Comparison of ENCODE assay signal across 15 cellular contexts in genomic region chr3:31116651-31117050, GRCh38.
DNase-seq lines count a peak whose midpoint lies in the region; ATAC-seq and TF ChIP-seq lines count a peak whose summit lies in the region.
"Had no signal": no experiment of that assay in that cellular context is flagged by ENCODE, and none has a peak within 500 bp of the region (broad histone marks: within the 10 kb centered on the region; RNA-seq: fewer than 3 reads in every experiment).

No MANE protein-coding gene starts in this region.

- H3K36me3 ChIP-seq in left ventricle myocardium inferior (no peaks in the 10 kb centered on the region), heart right ventricle (no peaks in the 10 kb centered on the region)
- H3K36me3 ChIP-seq: BE2C had no signal

- DNase-seq in EL (peak; percentile 53), RPMI7951 (ENCODE audit: low read depth) (peak; percentile 25), fibroblast of pulmonary artery (ENCODE audit: low read depth) (peak; percentile 69), pulmonary artery endothelial cell (ENCODE audit: low read depth, low spot score) (peak; percentile 37), left ventricle myocardium inferior (no peak), NCI-H69 (lab: John Stamatoyannopoulos, UW) (no peak), heart right ventricle (no peak)
- DNase-seq: BE2C; CD4-positive, alpha-beta memory T cell; DND-41; NCI-H1105 treated with DMSO at 0.1 percent for 48 hours; NCI-H187 treated with DMSO at 0.1 percent for 48 hours; NCI-H82; SHP77 had no signal

- 96 to 99% methylated on average over 2 of the region's 2 CpGs for WGBS in heart right ventricle, 2 donors

- intact Hi-C loops in left ventricle myocardium inferior (cut with micrococcal nuclease), result no loop called here
- intact Hi-C loops in heart right ventricle (cut with DNase I), result no loop called here

- H3K4me3 ChIP-seq in fibroblast of pulmonary artery (replicated peaks; ENCODE audit: low read depth, low read length) (no peak overlapping the region), left ventricle myocardium inferior (no peak overlapping the region), heart right ventricle (no peak overlapping the region)

- TF ChIP-seq CTCF in fibroblast of pulmonary artery (IDR thresholded peaks at IDR 0.05; ENCODE audit: low read length, missing control alignments), result no peak
- TF ChIP-seq CTCF in left ventricle myocardium inferior (IDR thresholded peaks at IDR 0.05; ENCODE audit: borderline replicate concordance), result no peak
- no peak for TF ChIP-seq CTCF in heart right ventricle (IDR thresholded peaks at IDR 0.05)

- H3K27ac ChIP-seq in left ventricle myocardium inferior (replicated peaks), result no peak overlapping the region
- no peak overlapping the region for H3K27ac ChIP-seq in heart right ventricle

- H3K9me3 ChIP-seq in left ventricle myocardium inferior (replicated peaks), result no peaks in the 10 kb centered on the region
- no peaks in the 10 kb centered on the region for H3K9me3 ChIP-seq in heart right ventricle
- H3K9me3 ChIP-seq: BE2C had no signal

- no peak for ATAC-seq in heart right ventricle
- ATAC-seq: Panc1 had no signal

- no peaks in the 10 kb centered on the region for H3K27me3 ChIP-seq in left ventricle myocardium inferior (ENCODE audit: low read depth)
- no peaks in the 10 kb centered on the region for H3K27me3 ChIP-seq in heart right ventricle
- H3K27me3 ChIP-seq: BE2C had no signal

- H3K4me1 ChIP-seq in left ventricle myocardium inferior (no peaks in the 10 kb centered on the region), heart right ventricle (no peaks in the 10 kb centered on the region)
- H3K4me1 ChIP-seq: BE2C had no signal

Comparison
In these comparisons a context has a peak if more than half of its experiments do, and no peak if none do; other contexts are left out.
1. DNase-seq: peak in EL (single experiment), RPMI7951 (single experiment), fibroblast of pulmonary artery (single experiment) and pulmonary artery endothelial cell (single experiment); none in left ventricle myocardium inferior (single experiment), NCI-H69 (single experiment) and heart right ventricle (0 of 2).